8 cellular contexts compared by ENCODE assay signal in the genomic region with DNA sequence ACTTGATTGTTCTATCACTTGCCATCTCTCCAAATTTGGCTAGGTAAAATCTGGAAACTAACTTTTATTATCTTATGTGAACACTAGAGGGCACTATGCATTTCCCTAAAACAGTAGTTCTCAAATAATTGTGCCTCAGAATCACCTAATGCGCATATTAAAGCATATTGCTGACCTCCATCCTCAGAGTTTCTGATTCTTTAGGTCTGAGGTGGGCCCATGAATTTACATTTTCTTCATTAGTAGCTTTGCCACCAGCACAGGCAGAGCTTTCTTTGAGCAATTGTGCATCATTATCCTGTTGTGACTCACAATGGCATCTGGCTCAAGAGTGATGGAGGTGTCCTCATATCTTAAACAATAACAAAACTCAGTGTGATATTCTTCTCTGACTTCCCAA. TPM values are rescaled to one million over a fixed set of nuclear protein-coding genes. Genes with fewer than 3 reads are reported as not detected.
DNase-seq lines count a peak whose midpoint lies in the region; ATAC-seq and TF ChIP-seq lines count a peak whose summit lies in the region.

No MANE protein-coding gene starts in this region.

- DNase-seq in Peyer's patch, result no peak
- DNase-seq in foreskin keratinocyte, result peak in 1 of 2 donors; percentile 56
- DNase-seq in amniotic stem cell (lab: John Stamatoyannopoulos, UW), result no peak
- no peak for DNase-seq in cerebellar cortex (ENCODE audit: low spot score)
- no peak for DNase-seq in activated CD4-positive, alpha-beta T cell treated with anti-CD3 and anti-CD28 coated beads, Interleukin-2, amount 50 U/mL, for 1 hour
- DNase-seq in HuH-7.5 (ENCODE audit: low spot score), result no peak

- H3K9me2 ChIP-seq in DOHH2 (replicated peaks; ENCODE audit: control insufficient read depth, low read length), result no peaks in the 10 kb centered on the region

- ATAC-seq in HG02759 (IDR thresholded peaks at IDR 0.05; ENCODE audit: unreplicated experiment), result peak; percentile 48
- peak; percentile 67 for ATAC-seq in foreskin keratinocyte

- H3F3A ChIP-seq in DOHH2 (ENCODE audit: control insufficient read depth, insufficient read depth), result no peaks in the 10 kb centered on the region

- no peaks in the 10 kb centered on the region for H3K36me3 ChIP-seq in DOHH2 (ENCODE audit: control insufficient read depth, low read length)
- no peaks in the 10 kb centered on the region for H3K36me3 ChIP-seq in Peyer's patch

- H3K9me3 ChIP-seq in DOHH2 (ENCODE audit: control insufficient read depth, insufficient read depth, low read length) (no peaks in the 10 kb centered on the region), Peyer's patch (no peaks in the 10 kb centered on the region)

- no peaks in the 10 kb centered on the region for H3K27me3 ChIP-seq in DOHH2 (ENCODE audit: control insufficient read depth, low read length)
- H3K27me3 ChIP-seq in Peyer's patch, result no peaks in the 10 kb centered on the region
- no peaks in the 10 kb centered on the region for H3K27me3 ChIP-seq in foreskin keratinocyte

- no peaks in the 10 kb centered on the region for H3K79me2 ChIP-seq in DOHH2 (ENCODE audit: control insufficient read depth, low read length)

- H3K4me1 ChIP-seq in DOHH2 (ENCODE audit: control insufficient read depth, low read length) (no peaks in the 10 kb centered on the region), Peyer's patch (no peaks in the 10 kb centered on the region), foreskin keratinocyte (peaks cover 19% of the 10 kb centered on the region)

- no peaks in the 10 kb centered on the region for H4K20me1 ChIP-seq in DOHH2 (ENCODE audit: control insufficient read depth, insufficient read depth, low read depth, low read length)

- no peak overlapping the region for H3K27ac ChIP-seq in DOHH2 (ENCODE audit: low read depth, low read length)
- no peak overlapping the region for H3K27ac ChIP-seq in Peyer's patch
- no peak overlapping the region for H3K27ac ChIP-seq in foreskin keratinocyte

- no peak overlapping the region for H3K4me2 ChIP-seq in DOHH2 (ENCODE audit: low read length)

- H3K4me3 ChIP-seq in DOHH2 (ENCODE audit: low read length), result no peak overlapping the region
- no peak overlapping the region for H3K4me3 ChIP-seq in Peyer's patch

- TF ChIP-seq CTCF in DOHH2 (IDR thresholded peaks at IDR 0.05; ENCODE audit: low read depth, low read length, poor library complexity, severe bottlenecking), result peak; percentile 74
- peak in 4 of 6 experiments; percentile 37 to 45 (median 40) for TF ChIP-seq CTCF in Peyer's patch (IDR thresholded peaks at IDR 0.05)
- peak; percentile 71 for TF ChIP-seq CTCF in foreskin keratinocyte (conservative IDR thresholded peaks at IDR 0.05)

- TF ChIP-seq POLR2A in Peyer's patch (IDR thresholded peaks at IDR 0.05), result no peak

RNA-seq across cellular contexts. Expression of gene BCHE, which starts 17.5 kb away (rescaled TPM):
- total RNA-seq in Peyer's patch, result 1 to 10 TPM in 3 of 4 donors, under 1 TPM in 1; 0.67 to 5.0 (median 3.4) TPM
- total RNA-seq in foreskin keratinocyte, result 2.8 and 3.7 TPM in 2 replicates
- 1.5 and 3.3 TPM in 2 replicates for polyA plus RNA-seq in foreskin keratinocyte
